In genomic region chr10:71729023-71729649, GRCh38 we compare ENCODE assay signal across 9 cellular contexts. TPM values are rescaled to one million over a fixed set of nuclear protein-coding genes. Genes with fewer than 3 reads are reported as not detected.
DNase-seq lines count a peak whose midpoint lies in the region; ATAC-seq and TF ChIP-seq lines count a peak whose summit lies in the region.
"Had no signal": no experiment of that assay in that cellular context is flagged by ENCODE, and none has a peak within 500 bp of the region (broad histone marks: within the 10 kb centered on the region; RNA-seq: fewer than 3 reads in every experiment).

No MANE protein-coding gene starts in this region.

- CTCF ChIA-PET in activated CD4-positive, alpha-beta T cell treated with anti-CD3 and anti-CD28 coated beads, Interleukin-2, amount 10 ng/mL, durations not matched to agents 7 days and 5 days (lab: Charles Lee), result interaction anchor here (0.9 to 6.0 kb wide), 8 partner anchors 8 to 41 kb away, joined by 3 to 39 read pairs (median 4); no protein-coding TSS in a partner anchor
- CTCF ChIA-PET in activated CD8-positive, alpha-beta T cell treated with anti-CD3 and anti-CD28 coated beads, Interleukin-2, amount 10 ng/mL, durations not matched to agents 7 days and 5 days (lab: Charles Lee), result interaction anchor here (1.1 to 11.5 kb wide), 8 partner anchors 12 to 44 kb away, joined by 3 to 186 read pairs (median 31); partner anchors contain the start of gene VSIR

- TF ChIP-seq EP300 in upper lobe of left lung (IDR thresholded peaks at IDR 0.05), result no peak

- no peaks in the 10 kb centered on the region for H3K9me3 ChIP-seq in upper lobe of left lung

- no peaks in the 10 kb centered on the region for H3K36me3 ChIP-seq in upper lobe of left lung

- H3K27ac ChIP-seq in upper lobe of left lung, result peak overlapping the region; percentile 82 to 91 (median 86)

- peak overlapping the region; percentile 98 for H3K27ac Mint-ChIP-seq in activated CD4-positive, alpha-beta T cell treated with anti-CD3 and anti-CD28 coated beads, Interleukin-2, amount 10 ng/mL, durations not matched to agents 7 days and 5 days
- H3K27ac Mint-ChIP-seq in activated CD8-positive, alpha-beta T cell treated with anti-CD3 and anti-CD28 coated beads, Interleukin-2, amount 10 ng/mL, durations not matched to agents 7 days and 5 days, result peak overlapping the region; percentile 98

- WGBS in upper lobe of left lung, 2 donors, result 38 to 42% methylated on average over 11 to 12 of the region's 12 CpGs

- no peak for DNase-seq in activated CD4-positive, alpha-beta T cell treated with anti-CD3 and anti-CD28 coated beads, Interleukin-2, amount 10 ng/mL, durations not matched to agents 7 days and 5 days
- no peak for DNase-seq in activated CD4-positive, alpha-beta T cell treated with anti-CD3 and anti-CD28 coated beads for 1 hour
- DNase-seq in activated CD8-positive, alpha-beta T cell treated with anti-CD3 and anti-CD28 coated beads, Interleukin-2, amount 10 ng/mL, durations not matched to agents 7 days and 5 days, result no peak
- DNase-seq in left colon (peak; percentile 87 to 91), upper lobe of left lung (peak in 1 of 2 donors; percentile 79), COLO668 (lab: John Stamatoyannopoulos, UW; ENCODE audit: unreplicated experiment) (no peak), DMS53 (lab: John Stamatoyannopoulos, UW) (no peak)
- no peak for DNase-seq in activated CD8-positive, alpha-beta memory T cell treated with anti-CD3 and anti-CD28 coated beads, Interleukin-2, amount 50 U/mL, for 48 hours

- no peak overlapping the region for H3K4me3 ChIP-seq in upper lobe of left lung

- H3K36me3 Mint-ChIP-seq in activated CD4-positive, alpha-beta T cell treated with anti-CD3 and anti-CD28 coated beads, Interleukin-2, amount 10 ng/mL, durations not matched to agents 7 days and 5 days (ENCODE audit: low read depth), result peaks cover 10% of the 10 kb centered on the region
- H3K36me3 Mint-ChIP-seq in activated CD8-positive, alpha-beta T cell treated with anti-CD3 and anti-CD28 coated beads, Interleukin-2, amount 10 ng/mL, durations not matched to agents 7 days and 5 days (ENCODE audit: low read depth), result peaks cover 5% of the 10 kb centered on the region

- no peak overlapping the region for H3K4me3 Mint-ChIP-seq in activated CD4-positive, alpha-beta T cell treated with anti-CD3 and anti-CD28 coated beads, Interleukin-2, amount 10 ng/mL, durations not matched to agents 7 days and 5 days
- H3K4me3 Mint-ChIP-seq in activated CD8-positive, alpha-beta T cell treated with anti-CD3 and anti-CD28 coated beads, Interleukin-2, amount 10 ng/mL, durations not matched to agents 7 days and 5 days, result no peak overlapping the region

- no peak for TF ChIP-seq CTCF in upper lobe of left lung (IDR thresholded peaks at IDR 0.05)

- no peaks in the 10 kb centered on the region for H3K27me3 ChIP-seq in upper lobe of left lung

- no peaks in the 10 kb centered on the region for H3K27me3 Mint-ChIP-seq in activated CD4-positive, alpha-beta T cell treated with anti-CD3 and anti-CD28 coated beads, Interleukin-2, amount 10 ng/mL, durations not matched to agents 7 days and 5 days
- H3K27me3 Mint-ChIP-seq in activated CD8-positive, alpha-beta T cell treated with anti-CD3 and anti-CD28 coated beads, Interleukin-2, amount 10 ng/mL, durations not matched to agents 7 days and 5 days (ENCODE audit: low read depth), result no peaks in the 10 kb centered on the region

- intact Hi-C loops in left colon (cut with DNase I, micrococcal nuclease), result no loop called here

- TF ChIP-seq POLR2A in upper lobe of left lung (IDR thresholded peaks at IDR 0.05), result no peak

- no peak for ATAC-seq in activated CD8-positive, alpha-beta T cell treated with anti-CD3 and anti-CD28 coated beads, Interleukin-2, amount 10 ng/mL, durations not matched to agents 7 days and 5 days
- ATAC-seq in left colon (peak; percentile 72), upper lobe of left lung (ENCODE audit: low FRiP score in 2 of 2) (peak; percentile 3 to 61)

- peaks cover 91% of the 10 kb centered on the region for H3K4me1 Mint-ChIP-seq in activated CD4-positive, alpha-beta T cell treated with anti-CD3 and anti-CD28 coated beads, Interleukin-2, amount 10 ng/mL, durations not matched to agents 7 days and 5 days
- H3K4me1 Mint-ChIP-seq in activated CD8-positive, alpha-beta T cell treated with anti-CD3 and anti-CD28 coated beads, Interleukin-2, amount 10 ng/mL, durations not matched to agents 7 days and 5 days (ENCODE audit: low read depth), result peaks cover 98% of the 10 kb centered on the region

- POLR2A ChIA-PET in activated CD4-positive, alpha-beta T cell treated with anti-CD3 and anti-CD28 coated beads, Interleukin-2, amount 10 ng/mL, durations not matched to agents 7 days and 5 days (lab: Charles Lee), result no interaction called here
- POLR2A ChIA-PET in activated CD8-positive, alpha-beta T cell treated with anti-CD3 and anti-CD28 coated beads, Interleukin-2, amount 10 ng/mL, durations not matched to agents 7 days and 5 days (lab: Charles Lee), result interaction anchor here (1.2 to 10.0 kb wide), 6 partner anchors 8 to 43 kb away, joined by 3 to 87 read pairs (median 22); partner anchors contain the start of gene VSIR

- H3K4me1 ChIP-seq in upper lobe of left lung, result peaks cover 46 to 48% (median 47%) of the 10 kb centered on the region in 4 donors

- H3K9me3 Mint-ChIP-seq in activated CD4-positive, alpha-beta T cell treated with anti-CD3 and anti-CD28 coated beads, Interleukin-2, amount 10 ng/mL, durations not matched to agents 7 days and 5 days, result peaks cover 3% of the 10 kb centered on the region
- no peaks in the 10 kb centered on the region for H3K9me3 Mint-ChIP-seq in activated CD8-positive, alpha-beta T cell treated with anti-CD3 and anti-CD28 coated beads, Interleukin-2, amount 10 ng/mL, durations not matched to agents 7 days and 5 days (ENCODE audit: insufficient read depth)

RNA-seq across cellular contexts. Expression of gene C10orf105, which starts 9.6 kb away (rescaled TPM):
- under 1 TPM; 0.52 to 0.71 TPM for total RNA-seq in activated CD4-positive, alpha-beta T cell treated with anti-CD3 and anti-CD28 coated beads, Interleukin-2, amount 10 ng/mL, durations not matched to agents 7 days and 5 days
- total RNA-seq in activated CD8-positive, alpha-beta T cell treated with anti-CD3 and anti-CD28 coated beads, Interleukin-2, amount 10 ng/mL, durations not matched to agents 7 days and 5 days, result 1 to 10 TPM in 1 of 2 experiments, under 1 TPM in 1; 0.73 to 1.1 TPM
- total RNA-seq in left colon (under 1 TPM in 1 of 2 donors, not detected in 1; 0.08 TPM), upper lobe of left lung (1 to 10 TPM in 1 of 6 donors, under 1 TPM in 4, not detected in 1; 0.15 to 1.0 (median 0.44) TPM)
- total RNA-seq: HT1080 had no signal

RNA-seq across cellular contexts. Expression of gene VSIR, which starts 44.2 kb away (rescaled TPM):
- total RNA-seq in activated CD4-positive, alpha-beta T cell treated with anti-CD3 and anti-CD28 coated beads, Interleukin-2, amount 10 ng/mL, durations not matched to agents 7 days and 5 days, result 100 to 1,000 TPM; 120 to 148 TPM
- total RNA-seq in activated CD8-positive, alpha-beta T cell treated with anti-CD3 and anti-CD28 coated beads, Interleukin-2, amount 10 ng/mL, durations not matched to agents 7 days and 5 days, result 100 to 1,000 TPM; 127 to 133 TPM
- total RNA-seq in left colon (10 to 100 TPM; 50.5 to 76.7 TPM), upper lobe of left lung (100 to 1,000 TPM in 2 of 6 donors, 10 to 100 TPM in 4; 51.7 to 167 (median 92.5) TPM)

Comparison
In these comparisons a context has a peak if more than half of its experiments do, and no peak if none do; other contexts are left out.
1. DNase-seq: peak in left colon (2 of 2); none in activated CD4-positive, alpha-beta T cell treated with anti-CD3 and anti-CD28 coated beads, Interleukin-2, amount 10 ng/mL, durations not matched to agents 7 days and 5 days (single experiment), activated CD4-positive, alpha-beta T cell treated with anti-CD3 and anti-CD28 coated beads for 1 hour (single experiment), activated CD8-positive, alpha-beta T cell treated with anti-CD3 and anti-CD28 coated beads, Interleukin-2, amount 10 ng/mL, durations not matched to agents 7 days and 5 days (single experiment), COLO668 (single experiment), activated CD8-positive, alpha-beta memory T cell treated with anti-CD3 and anti-CD28 coated beads, Interleukin-2, amount 50 U/mL, for 48 hours (single experiment) and DMS53 (single experiment).